ENCODE assay signal across 1 cellular context in genomic region chr5:159262472-159262858, GRCh38.
TF ChIP-seq lines count a peak whose summit lies in the region.

No MANE protein-coding gene starts in this region.

TF ChIP-seq in GM23338, 12 proteins besides CTCF, POLR2A, EP300 and RAD21 (continued from another document):
- TF ChIP-seq, protein P1, sequence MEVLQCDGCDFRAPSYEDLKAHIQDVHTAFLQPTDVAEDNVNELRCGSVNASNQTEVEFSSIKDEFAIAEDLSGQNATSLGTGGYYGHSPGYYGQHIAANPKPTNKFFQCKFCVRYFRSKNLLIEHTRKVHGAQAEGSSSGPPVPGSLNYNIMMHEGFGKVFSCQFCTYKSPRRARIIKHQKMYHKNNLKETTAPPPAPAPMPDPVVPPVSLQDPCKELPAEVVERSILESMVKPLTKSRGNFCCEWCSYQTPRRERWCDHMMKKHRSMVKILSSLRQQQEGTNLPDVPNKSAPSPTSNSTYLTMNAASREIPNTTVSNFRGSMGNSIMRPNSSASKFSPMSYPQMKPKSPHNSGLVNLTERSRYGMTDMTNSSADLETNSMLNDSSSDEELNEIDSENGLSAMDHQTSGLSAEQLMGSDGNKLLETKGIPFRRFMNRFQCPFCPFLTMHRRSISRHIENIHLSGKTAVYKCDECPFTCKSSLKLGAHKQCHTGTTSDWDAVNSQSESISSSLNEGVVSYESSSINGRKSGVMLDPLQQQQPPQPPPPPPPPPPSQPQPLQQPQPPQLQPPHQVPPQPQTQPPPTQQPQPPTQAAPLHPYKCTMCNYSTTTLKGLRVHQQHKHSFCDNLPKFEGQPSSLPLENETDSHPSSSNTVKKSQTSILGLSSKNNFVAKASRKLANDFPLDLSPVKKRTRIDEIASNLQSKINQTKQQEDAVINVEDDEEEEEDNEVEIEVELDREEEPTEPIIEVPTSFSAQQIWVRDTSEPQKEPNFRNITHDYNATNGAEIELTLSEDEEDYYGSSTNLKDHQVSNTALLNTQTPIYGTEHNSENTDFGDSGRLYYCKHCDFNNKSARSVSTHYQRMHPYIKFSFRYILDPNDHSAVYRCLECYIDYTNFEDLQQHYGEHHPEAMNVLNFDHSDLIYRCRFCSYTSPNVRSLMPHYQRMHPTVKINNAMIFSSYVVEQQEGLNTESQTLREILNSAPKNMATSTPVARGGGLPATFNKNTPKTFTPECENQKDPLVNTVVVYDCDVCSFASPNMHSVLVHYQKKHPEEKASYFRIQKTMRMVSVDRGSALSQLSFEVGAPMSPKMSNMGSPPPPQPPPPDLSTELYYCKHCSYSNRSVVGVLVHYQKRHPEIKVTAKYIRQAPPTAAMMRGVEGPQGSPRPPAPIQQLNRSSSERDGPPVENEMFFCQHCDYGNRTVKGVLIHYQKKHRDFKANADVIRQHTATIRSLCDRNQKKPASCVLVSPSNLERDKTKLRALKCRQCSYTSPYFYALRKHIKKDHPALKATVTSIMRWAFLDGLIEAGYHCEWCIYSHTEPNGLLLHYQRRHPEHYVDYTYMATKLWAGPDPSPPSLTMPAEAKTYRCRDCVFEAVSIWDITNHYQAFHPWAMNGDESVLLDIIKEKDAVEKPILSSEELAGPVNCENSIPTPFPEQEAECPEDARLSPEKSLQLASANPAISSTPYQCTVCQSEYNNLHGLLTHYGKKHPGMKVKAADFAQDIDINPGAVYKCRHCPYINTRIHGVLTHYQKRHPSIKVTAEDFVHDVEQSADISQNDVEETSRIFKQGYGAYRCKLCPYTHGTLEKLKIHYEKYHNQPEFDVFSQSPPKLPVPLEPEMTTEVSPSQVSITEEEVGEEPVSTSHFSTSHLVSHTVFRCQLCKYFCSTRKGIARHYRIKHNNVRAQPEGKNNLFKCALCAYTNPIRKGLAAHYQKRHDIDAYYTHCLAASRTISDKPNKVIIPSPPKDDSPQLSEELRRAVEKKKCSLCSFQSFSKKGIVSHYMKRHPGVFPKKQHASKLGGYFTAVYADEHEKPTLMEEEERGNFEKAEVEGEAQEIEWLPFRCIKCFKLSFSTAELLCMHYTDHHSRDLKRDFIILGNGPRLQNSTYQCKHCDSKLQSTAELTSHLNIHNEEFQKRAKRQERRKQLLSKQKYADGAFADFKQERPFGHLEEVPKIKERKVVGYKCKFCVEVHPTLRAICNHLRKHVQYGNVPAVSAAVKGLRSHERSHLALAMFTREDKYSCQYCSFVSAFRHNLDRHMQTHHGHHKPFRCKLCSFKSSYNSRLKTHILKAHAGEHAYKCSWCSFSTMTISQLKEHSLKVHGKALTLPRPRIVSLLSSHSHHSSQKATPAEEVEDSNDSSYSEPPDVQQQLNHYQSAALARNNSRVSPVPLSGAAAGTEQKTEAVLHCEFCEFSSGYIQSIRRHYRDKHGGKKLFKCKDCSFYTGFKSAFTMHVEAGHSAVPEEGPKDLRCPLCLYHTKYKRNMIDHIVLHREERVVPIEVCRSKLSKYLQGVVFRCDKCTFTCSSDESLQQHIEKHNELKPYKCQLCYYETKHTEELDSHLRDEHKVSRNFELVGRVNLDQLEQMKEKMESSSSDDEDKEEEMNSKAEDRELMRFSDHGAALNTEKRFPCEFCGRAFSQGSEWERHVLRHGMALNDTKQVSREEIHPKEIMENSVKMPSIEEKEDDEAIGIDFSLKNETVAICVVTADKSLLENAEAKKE (CRISPR knock-in tag; IDR thresholded peaks at IDR 0.05): no peak
- TF ChIP-seq STAT1 (IDR thresholded peaks at IDR 0.05; ENCODE audit: unreplicated experiment): no peak
